Comparison of ENCODE assay signal across 8 cellular contexts in the genomic region with DNA sequence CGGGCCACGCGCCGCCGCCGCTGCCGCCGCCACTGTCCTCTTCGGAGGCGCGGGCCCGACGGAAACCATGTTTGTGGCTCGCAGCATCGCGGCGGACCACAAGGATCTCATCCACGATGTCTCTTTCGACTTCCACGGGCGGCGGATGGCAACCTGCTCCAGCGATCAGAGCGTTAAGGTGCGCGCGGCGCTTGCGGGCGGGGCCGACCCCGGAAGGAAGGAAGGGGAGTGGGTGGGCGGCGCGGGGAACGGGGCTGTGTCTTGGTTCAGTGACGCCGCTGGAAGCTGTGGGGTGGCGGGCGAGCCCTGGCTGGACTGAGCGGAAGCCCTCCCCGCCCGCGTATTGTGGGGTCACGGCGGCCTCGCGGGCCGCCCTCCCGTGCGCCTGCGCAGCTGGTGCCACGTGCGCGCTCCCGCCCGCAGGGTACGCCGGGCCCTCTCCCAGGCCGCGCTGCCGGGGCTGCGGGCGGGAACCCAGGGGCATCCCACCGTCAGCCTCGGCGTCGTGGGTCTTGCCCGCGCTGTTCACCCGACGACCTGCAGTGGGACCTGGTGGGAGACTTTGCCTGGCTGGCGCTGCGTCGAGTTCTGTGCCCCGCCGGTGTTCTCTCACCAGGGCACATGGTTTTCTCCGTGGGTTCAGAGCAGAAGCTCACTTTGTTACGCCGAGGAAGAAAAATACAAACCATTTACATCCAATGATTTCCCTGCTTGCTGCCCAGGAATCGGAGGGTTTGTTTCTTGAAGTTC. TPM values are rescaled to one million over a fixed set of nuclear protein-coding genes. Genes with fewer than 3 reads are reported as not detected.
DNase-seq lines count a peak whose midpoint lies in the region; TF ChIP-seq lines count a peak whose summit lies in the region.

No MANE protein-coding gene starts in this region.

- TF ChIP-seq CTCF in GM20000 (IDR thresholded peaks at IDR 0.05; ENCODE audit: extremely low read depth, missing control alignments) (no peak), endodermal cell (conservative IDR thresholded peaks at IDR 0.05) (no peak)

- 2 to 8% methylated on average over 22 to 81 of the region's 81 CpGs for WGBS in endodermal cell (ENCODE audit: insufficient coverage in 1 of 2, insufficient read length in 1 of 2), 2 experiments
- WGBS in mesodermal cell (ENCODE audit: insufficient coverage in 2 of 2), 2 experiments, result 2 to 3% methylated on average over 60 to 67 of the region's 81 CpGs

- H3K4me1 Mint-ChIP-seq in endodermal cell, result peaks cover 9% of the 10 kb centered on the region

- H3K4me3 ChIP-seq in endodermal cell (ENCODE audit: low read length), result peak overlapping the region; percentile 85
- peak overlapping the region; percentile 62 for H3K4me3 ChIP-seq in mesodermal cell (ENCODE audit: extremely low read depth, insufficient read depth, low read length, poor library complexity, severe bottlenecking)

- peak; percentile 98 for DNase-seq in COR-L47 (lab: John Stamatoyannopoulos, UW)
- DNase-seq in GM20000 (ENCODE audit: low spot score), result peak; percentile 94
- DNase-seq in HS-5 (ENCODE audit: low read depth), result peak; percentile 67
- peak; percentile 92 for DNase-seq in NOMO-1 treated with DMSO at 0.1 percent for 48 hours (lab: John Stamatoyannopoulos, UW; ENCODE audit: unreplicated experiment)
- DNase-seq in activated CD8-positive, alpha-beta memory T cell treated with anti-CD3 and anti-CD28 coated beads, Interleukin-2, amount 50 U/mL, for 1 hour (ENCODE audit: extremely low read depth), result peak; percentile 97
- DNase-seq in endodermal cell, result peak; percentile 95
- DNase-seq in stimulated activated CD8-positive, alpha-beta memory T cell treated with anti-CD3 and anti-CD28 coated beads, Interleukin-15, amount 100 ng/mL, for 1 hour (ENCODE audit: low read depth), result peak; percentile 96

- H3K4me1 ChIP-seq in endodermal cell (ENCODE audit: control insufficient read depth, insufficient read depth, low read length) (peaks cover 5% of the 10 kb centered on the region), mesodermal cell (ENCODE audit: control insufficient read depth, insufficient read depth, low read length, poor library complexity, severe bottlenecking) (peaks cover 8% of the 10 kb centered on the region)

- H3K27ac ChIP-seq in endodermal cell (ENCODE audit: low read depth, low read length) (peak overlapping the region; percentile 97), mesodermal cell (ENCODE audit: low read depth, low read length, severe bottlenecking) (peak overlapping the region; percentile 98)

- peak overlapping the region; percentile 96 for H3K27ac Mint-ChIP-seq in endodermal cell

- peaks cover 10% of the 10 kb centered on the region for H3K9me3 ChIP-seq in endodermal cell (ENCODE audit: control insufficient read depth, low read length)
- no peaks in the 10 kb centered on the region for H3K9me3 ChIP-seq in mesodermal cell (ENCODE audit: control insufficient read depth, low read length)

- peaks cover 2% of the 10 kb centered on the region for H3K27me3 Mint-ChIP-seq in endodermal cell (ENCODE audit: insufficient read depth)

- peak overlapping the region; percentile 86 for H3K4me3 Mint-ChIP-seq in endodermal cell

- H3K36me3 Mint-ChIP-seq in endodermal cell (ENCODE audit: low read depth), result peaks cover 32% of the 10 kb centered on the region

- H3K9ac ChIP-seq in endodermal cell (ENCODE audit: extremely low read depth, low read length, poor library complexity, severe bottlenecking), result peak overlapping the region; percentile 63

- peaks cover 11% of the 10 kb centered on the region for H3K9me3 Mint-ChIP-seq in endodermal cell

- H3K36me3 ChIP-seq in endodermal cell (ENCODE audit: control insufficient read depth, insufficient read depth, low read length), result peaks cover 31% of the 10 kb centered on the region
- peaks cover 33% of the 10 kb centered on the region for H3K36me3 ChIP-seq in mesodermal cell (ENCODE audit: control insufficient read depth, insufficient read depth, low read length)

- no peaks in the 10 kb centered on the region for H3K27me3 ChIP-seq in endodermal cell (ENCODE audit: control insufficient read depth, insufficient read depth, low read length, poor library complexity, severe bottlenecking)

RNA-seq across cellular contexts. Expression of gene SEH1L, which starts 0.4 kb away (rescaled TPM):
- 10 to 100 TPM; 58.4 to 63.0 TPM for total RNA-seq in endodermal cell
- polyA plus RNA-seq in endodermal cell (2013, experiment 1 of 2), result 29.5 TPM
- polyA plus RNA-seq in endodermal cell (2013, experiment 2 of 2), result 28.6 TPM
- polyA plus RNA-seq in mesodermal cell (2013, experiment 1 of 2), result 21.5 TPM
- 20.0 TPM for polyA plus RNA-seq in mesodermal cell (2013, experiment 2 of 2)

RNA-seq across cellular contexts. Expression of gene CEP192, which starts 42.9 kb away (rescaled TPM):
- 10 to 100 TPM; 26.4 to 35.6 TPM for total RNA-seq in endodermal cell
- 29.3 TPM for polyA plus RNA-seq in endodermal cell (2013, experiment 1 of 2)
- 33.1 TPM for polyA plus RNA-seq in endodermal cell (2013, experiment 2 of 2)
- polyA plus RNA-seq in mesodermal cell (2013, experiment 1 of 2), result 19.6 TPM
- 20.3 TPM for polyA plus RNA-seq in mesodermal cell (2013, experiment 2 of 2)

Comparison
In these comparisons a context has a peak if more than half of its experiments do, and no peak if none do; other contexts are left out.
1. Peak in every context shown above with its lines: DNase-seq, H3K4me3 ChIP-seq and H3K27ac ChIP-seq.